In genomic region chr17:31580331-31581021, GRCh38 we compare ENCODE assay signal across 1 cellular context.
TF ChIP-seq lines count a peak whose summit lies in the region.

No MANE protein-coding gene starts in this region.

TF ChIP-seq in WTC11, 78 proteins besides CTCF, POLR2A, EP300 and RAD21 (continued from another document):
- no peak for TF ChIP-seq FOXP1 (CRISPR knock-in tag; IDR thresholded peaks at IDR 0.05; ENCODE audit: borderline replicate concordance)
- no peak for TF ChIP-seq NFYB (CRISPR knock-in tag; conservative IDR thresholded peaks at IDR 0.05; ENCODE audit: low read depth)
- no peak for TF ChIP-seq STAT6 (CRISPR knock-in tag; conservative IDR thresholded peaks at IDR 0.05; ENCODE audit: low read depth)
- no peak for TF ChIP-seq RORB (CRISPR knock-in tag; IDR thresholded peaks at IDR 0.05)
